ENCODE assay signal across 40 cellular contexts in genomic region chr17:45816966-45817365, GRCh38. TPM values are rescaled to one million over a fixed set of nuclear protein-coding genes. Genes with fewer than 3 reads are reported as not detected.
"Had no signal": no experiment of that assay in that cellular context is flagged by ENCODE, and none has a peak within 500 bp of the region (broad histone marks: within the 10 kb centered on the region; RNA-seq: fewer than 3 reads in every experiment).

No MANE protein-coding gene starts in this region.

- H3K27ac ChIP-seq: ascending aorta, cardiac muscle cell, VCaP had no signal

- H3K4me3 Mint-ChIP-seq: activated CD4-positive, alpha-beta memory T cell treated with anti-CD3 and anti-CD28 coated beads, Interleukin-2, amount 10 ng/mL, durations not matched to agents 7 days and 5 days; activated CD4-positive, alpha-beta T cell treated with anti-CD3 and anti-CD28 coated beads for 36 hours; activated CD4-positive, alpha-beta T cell treated with anti-CD3 and anti-CD28 coated beads, Interleukin-2, amount 10 ng/mL, durations not matched to agents 7 days and 5 days; activated CD8-positive, alpha-beta memory T cell treated with anti-CD3 and anti-CD28 coated beads, Interleukin-2, amount 10 ng/mL, durations not matched to agents 7 days and 5 days; activated CD8-positive, alpha-beta T cell treated with anti-CD3 and anti-CD28 coated beads, Interleukin-2, amount 10 ng/mL, durations not matched to agents 7 days and 5 days; activated naive CD4-positive, alpha-beta T cell treated with anti-CD3 and anti-CD28 coated beads, Interleukin-2, amount 10 ng/mL, durations not matched to agents 7 days and 5 days; activated naive CD4-positive, alpha-beta T cell treated with anti-CD3 and anti-CD28 coated beads, Interleukin-2, amount 50 U/mL, for 24 hours; activated naive CD8-positive, alpha-beta T cell; activated naive CD8-positive, alpha-beta T cell treated with anti-CD3 and anti-CD28 coated beads, Interleukin-2, amount 10 ng/mL, durations not matched to agents 7 days and 5 days; activated naive CD8-positive, alpha-beta T cell treated with anti-CD3 and anti-CD28 coated beads, Interleukin-2, amount 50 U/mL, for 24 hours; activated T-cell treated with anti-CD3 and anti-CD28 coated beads, Interleukin-2, amount 50 U/mL, for 24 hours; brain; central memory CD8-positive, alpha-beta T cell; T-helper 1 cell treated with Interleukin-12 subunit alpha and Interleukin-12 subunit beta and Interleukin-4 antibody, amounts not matched to agents 30 μg/mL and 1 μg/mL, for 36 hours; T-helper 2 cell treated with Interferon-gamma antibody and Interleukin-4, amounts not matched to agents 5 μg/mL and 100 μg/mL, for 36 hours; WTC11 had no signal

- H3K27ac Mint-ChIP-seq: activated CD4-positive, alpha-beta memory T cell treated with anti-CD3 and anti-CD28 coated beads, Interleukin-2, amount 10 ng/mL, durations not matched to agents 7 days and 5 days; activated CD4-positive, alpha-beta T cell treated with anti-CD3 and anti-CD28 coated beads for 36 hours; activated CD4-positive, alpha-beta T cell treated with anti-CD3 and anti-CD28 coated beads, Interleukin-2, amount 10 ng/mL, durations not matched to agents 7 days and 5 days; activated CD8-positive, alpha-beta memory T cell treated with anti-CD3 and anti-CD28 coated beads, Interleukin-2, amount 10 ng/mL, durations not matched to agents 7 days and 5 days; activated CD8-positive, alpha-beta T cell treated with anti-CD3 and anti-CD28 coated beads, Interleukin-2, amount 10 ng/mL, durations not matched to agents 7 days and 5 days; activated naive CD4-positive, alpha-beta T cell treated with anti-CD3 and anti-CD28 coated beads, Interleukin-2, amount 10 ng/mL, durations not matched to agents 7 days and 5 days; activated naive CD4-positive, alpha-beta T cell treated with anti-CD3 and anti-CD28 coated beads, Interleukin-2, amount 50 U/mL, for 24 hours; activated naive CD8-positive, alpha-beta T cell; activated naive CD8-positive, alpha-beta T cell treated with anti-CD3 and anti-CD28 coated beads, Interleukin-2, amount 10 ng/mL, durations not matched to agents 7 days and 5 days; activated naive CD8-positive, alpha-beta T cell treated with anti-CD3 and anti-CD28 coated beads, Interleukin-2, amount 50 U/mL, for 24 hours; activated T-cell treated with anti-CD3 and anti-CD28 coated beads, Interleukin-2, amount 50 U/mL, for 24 hours; activated T-helper 2 cell treated with anti-CD3 and anti-CD28 coated beads, Interferon-gamma antibody, Interleukin-2, Interleukin-4, amounts not matched to agents 10 μg/mL and 5 μg/mL and 100 μg/mL, durations not matched to agents 14 hours and 24 hours and 36 hours; brain; T-helper 1 cell treated with Interleukin-12 subunit alpha and Interleukin-12 subunit beta and Interleukin-4 antibody, amounts not matched to agents 30 μg/mL and 1 μg/mL, for 36 hours; T-helper 2 cell treated with Interferon-gamma antibody and Interleukin-4, amounts not matched to agents 5 μg/mL and 100 μg/mL, for 36 hours; WTC11 had no signal

- H3K9me3 Mint-ChIP-seq: activated CD4-positive, alpha-beta memory T cell treated with anti-CD3 and anti-CD28 coated beads, Interleukin-2, amount 10 ng/mL, durations not matched to agents 7 days and 5 days; activated CD4-positive, alpha-beta T cell treated with anti-CD3 and anti-CD28 coated beads, Interleukin-2, amount 10 ng/mL, durations not matched to agents 7 days and 5 days; activated naive CD4-positive, alpha-beta T cell treated with anti-CD3 and anti-CD28 coated beads, Interleukin-2, amount 10 ng/mL, durations not matched to agents 7 days and 5 days; activated naive CD4-positive, alpha-beta T cell treated with anti-CD3 and anti-CD28 coated beads, Interleukin-2, amount 50 U/mL, for 24 hours; activated naive CD8-positive, alpha-beta T cell treated with anti-CD3 and anti-CD28 coated beads, Interleukin-2, amount 10 ng/mL, durations not matched to agents 7 days and 5 days; activated naive CD8-positive, alpha-beta T cell treated with anti-CD3 and anti-CD28 coated beads, Interleukin-2, amount 50 U/mL, for 24 hours; activated T-cell treated with anti-CD3 and anti-CD28 coated beads, Interleukin-2, amount 50 U/mL, for 24 hours; activated T-helper 2 cell treated with anti-CD3 and anti-CD28 coated beads, Interferon-gamma antibody, Interleukin-2, Interleukin-4, amounts not matched to agents 10 μg/mL and 5 μg/mL and 100 μg/mL, durations not matched to agents 14 hours and 24 hours and 36 hours; brain; central memory CD8-positive, alpha-beta T cell; T-helper 1 cell treated with Interleukin-12 subunit alpha and Interleukin-12 subunit beta and Interleukin-4 antibody, amounts not matched to agents 30 μg/mL and 1 μg/mL, for 36 hours; T-helper 2 cell treated with Interferon-gamma antibody and Interleukin-4, amounts not matched to agents 5 μg/mL and 100 μg/mL, for 36 hours; WTC11 had no signal

- ATAC-seq: activated CD4-positive, alpha-beta T cell treated with anti-CD3 and anti-CD28 coated beads for 36 hours; activated CD4-positive, CD25-positive, alpha-beta regulatory T cell treated with anti-CD3 and anti-CD28 coated beads, Interleukin-2, amount 50 U/mL, for 24 hours; activated CD8-positive, alpha-beta memory T cell treated with anti-CD3 and anti-CD28 coated beads, Interleukin-2, amount 10 ng/mL, durations not matched to agents 7 days and 5 days; activated CD8-positive, alpha-beta T cell treated with anti-CD3 and anti-CD28 coated beads, Interleukin-2, amount 10 ng/mL, durations not matched to agents 7 days and 5 days; activated naive CD8-positive, alpha-beta T cell treated with anti-CD3 and anti-CD28 coated beads, Interleukin-2, amount 50 U/mL, for 24 hours; WTC11 had no signal

- H3K27me3 ChIP-seq: ascending aorta, cardiac muscle cell had no signal

- DNase-seq: activated CD4-positive, alpha-beta memory T cell treated with anti-CD3 and anti-CD28 coated beads, Interleukin-2, amount 10 ng/mL, durations not matched to agents 7 days and 5 days; activated CD4-positive, alpha-beta T cell treated with anti-CD3 and anti-CD28 coated beads for 1 hour; activated CD4-positive, alpha-beta T cell treated with anti-CD3 and anti-CD28 coated beads for 36 hours; activated CD4-positive, alpha-beta T cell treated with anti-CD3 and anti-CD28 coated beads for 48 hours; activated CD4-positive, alpha-beta T cell treated with anti-CD3 and anti-CD28 coated beads, Interleukin-2, amount 10 ng/mL, durations not matched to agents 7 days and 5 days; activated CD4-positive, alpha-beta T cell treated with anti-CD3 and anti-CD28 coated beads, Interleukin-2, amount 50 U/mL, for 48 hours; activated CD4-positive, CD25-positive, alpha-beta regulatory T cell; activated CD8-positive, alpha-beta memory T cell treated with anti-CD3 and anti-CD28 coated beads for 24 hours; activated CD8-positive, alpha-beta memory T cell treated with anti-CD3 and anti-CD28 coated beads, Interleukin-2, amount 10 ng/mL, durations not matched to agents 7 days and 5 days; activated CD8-positive, alpha-beta memory T cell treated with anti-CD3 and anti-CD28 coated beads, Interleukin-2, amount 50 U/mL, for 48 hours; activated CD8-positive, alpha-beta T cell treated with anti-CD3 and anti-CD28 coated beads, Interleukin-2, amount 10 ng/mL, durations not matched to agents 7 days and 5 days; activated effector memory CD4-positive, alpha-beta T cell treated with Interleukin-2 at 50 U/mL for 16 hours; activated gamma-delta T cell; activated naive CD4-positive, alpha-beta T cell treated with anti-CD3 and anti-CD28 coated beads, Interleukin-2, amount 10 ng/mL, durations not matched to agents 7 days and 5 days; activated naive CD4-positive, alpha-beta T cell treated with Interleukin-2 at 50 U/mL for 16 hours; activated naive CD8-positive, alpha-beta T cell treated with anti-CD3 and anti-CD28 coated beads, Interleukin-2, amount 10 ng/mL, durations not matched to agents 7 days and 5 days; activated naive CD8-positive, alpha-beta T cell treated with anti-CD3 and anti-CD28 coated beads, Interleukin-2, amount 50 U/mL, for 24 hours; activated T-cell treated with anti-CD3 and anti-CD28 coated beads, Interleukin-2, amount 50 U/mL, for 24 hours; activated T-cell treated with anti-CD3 and anti-CD28 coated beads, Interleukin-2, amount 50 U/mL, for 48 hours; amygdala; anterior cingulate cortex; caudate nucleus; cerebellar nuclear complex; T-helper 1 cell; T-helper 2 cell; T-helper 9 cell had no signal

- H3K27me3 Mint-ChIP-seq: activated naive CD4-positive, alpha-beta T cell treated with anti-CD3 and anti-CD28 coated beads, Interleukin-2, amount 50 U/mL, for 24 hours; activated T-cell treated with anti-CD3 and anti-CD28 coated beads, Interleukin-2, amount 50 U/mL, for 24 hours; brain had no signal

- H3K36me3 ChIP-seq: ascending aorta, cardiac muscle cell had no signal

- H3K4me3 ChIP-seq: ascending aorta, cardiac muscle cell had no signal

- H3K9me3 ChIP-seq: ascending aorta had no signal

- H3K4me1 Mint-ChIP-seq: activated CD4-positive, alpha-beta memory T cell treated with anti-CD3 and anti-CD28 coated beads, Interleukin-2, amount 10 ng/mL, durations not matched to agents 7 days and 5 days; activated CD4-positive, alpha-beta T cell treated with anti-CD3 and anti-CD28 coated beads for 36 hours; activated CD4-positive, alpha-beta T cell treated with anti-CD3 and anti-CD28 coated beads, Interleukin-2, amount 10 ng/mL, durations not matched to agents 7 days and 5 days; activated CD8-positive, alpha-beta memory T cell treated with anti-CD3 and anti-CD28 coated beads, Interleukin-2, amount 10 ng/mL, durations not matched to agents 7 days and 5 days; activated naive CD4-positive, alpha-beta T cell treated with anti-CD3 and anti-CD28 coated beads, Interleukin-2, amount 10 ng/mL, durations not matched to agents 7 days and 5 days; activated naive CD4-positive, alpha-beta T cell treated with anti-CD3 and anti-CD28 coated beads, Interleukin-2, amount 50 U/mL, for 24 hours; activated naive CD8-positive, alpha-beta T cell treated with anti-CD3 and anti-CD28 coated beads, Interleukin-2, amount 10 ng/mL, durations not matched to agents 7 days and 5 days; activated naive CD8-positive, alpha-beta T cell treated with anti-CD3 and anti-CD28 coated beads, Interleukin-2, amount 50 U/mL, for 24 hours; central memory CD8-positive, alpha-beta T cell had no signal

- H3K36me3 Mint-ChIP-seq: activated CD8-positive, alpha-beta memory T cell treated with anti-CD3 and anti-CD28 coated beads, Interleukin-2, amount 10 ng/mL, durations not matched to agents 7 days and 5 days; activated naive CD4-positive, alpha-beta T cell treated with anti-CD3 and anti-CD28 coated beads, Interleukin-2, amount 10 ng/mL, durations not matched to agents 7 days and 5 days; activated naive CD4-positive, alpha-beta T cell treated with anti-CD3 and anti-CD28 coated beads, Interleukin-2, amount 50 U/mL, for 24 hours; activated naive CD8-positive, alpha-beta T cell; activated naive CD8-positive, alpha-beta T cell treated with anti-CD3 and anti-CD28 coated beads, Interleukin-2, amount 10 ng/mL, durations not matched to agents 7 days and 5 days; brain; WTC11 had no signal

RNA-seq across cellular contexts. Expression of gene SPPL2C, which starts 27.7 kb away (rescaled TPM):
- total RNA-seq: activated CD4-positive, alpha-beta memory T cell treated with anti-CD3 and anti-CD28 coated beads, Interleukin-2, amount 10 ng/mL, durations not matched to agents 7 days and 5 days; activated CD4-positive, alpha-beta T cell treated with anti-CD3 and anti-CD28 coated beads for 36 hours; activated CD4-positive, alpha-beta T cell treated with anti-CD3 and anti-CD28 coated beads, Interleukin-2, amount 10 ng/mL, durations not matched to agents 7 days and 5 days; activated CD8-positive, alpha-beta memory T cell treated with anti-CD3 and anti-CD28 coated beads, Interleukin-2, amount 10 ng/mL, durations not matched to agents 7 days and 5 days; activated CD8-positive, alpha-beta T cell treated with anti-CD3 and anti-CD28 coated beads, Interleukin-2, amount 10 ng/mL, durations not matched to agents 7 days and 5 days; activated naive CD8-positive, alpha-beta T cell treated with anti-CD3 and anti-CD28 coated beads, Interleukin-2, amount 10 ng/mL, durations not matched to agents 7 days and 5 days; activated T-helper 2 cell treated with anti-CD3 and anti-CD28 coated beads, Interferon-gamma antibody, Interleukin-2, Interleukin-4, amounts not matched to agents 10 μg/mL and 5 μg/mL and 100 μg/mL, durations not matched to agents 14 hours and 24 hours and 36 hours; ascending aorta; bronchial epithelial cell; chondrocyte; WTC11 had no signal

RNA-seq across cellular contexts. Expression of gene CRHR1, which starts 32.8 kb away (rescaled TPM):
- total RNA-seq: activated CD4-positive, alpha-beta memory T cell treated with anti-CD3 and anti-CD28 coated beads, Interleukin-2, amount 10 ng/mL, durations not matched to agents 7 days and 5 days; activated CD4-positive, alpha-beta T cell treated with anti-CD3 and anti-CD28 coated beads for 36 hours; activated CD4-positive, alpha-beta T cell treated with anti-CD3 and anti-CD28 coated beads, Interleukin-2, amount 10 ng/mL, durations not matched to agents 7 days and 5 days; activated CD8-positive, alpha-beta memory T cell treated with anti-CD3 and anti-CD28 coated beads, Interleukin-2, amount 10 ng/mL, durations not matched to agents 7 days and 5 days; activated CD8-positive, alpha-beta T cell treated with anti-CD3 and anti-CD28 coated beads, Interleukin-2, amount 10 ng/mL, durations not matched to agents 7 days and 5 days; activated naive CD8-positive, alpha-beta T cell treated with anti-CD3 and anti-CD28 coated beads, Interleukin-2, amount 10 ng/mL, durations not matched to agents 7 days and 5 days; activated T-helper 2 cell treated with anti-CD3 and anti-CD28 coated beads, Interferon-gamma antibody, Interleukin-2, Interleukin-4, amounts not matched to agents 10 μg/mL and 5 μg/mL and 100 μg/mL, durations not matched to agents 14 hours and 24 hours and 36 hours; ascending aorta; bronchial epithelial cell; chondrocyte had no signal
